In genomic region chr2:225738735-225739134, GRCh38 we compare ENCODE assay signal across 30 cellular contexts.
"Had no signal": no experiment of that assay in that cellular context is flagged by ENCODE, and none has a peak within 500 bp of the region (broad histone marks: within the 10 kb centered on the region; RNA-seq: fewer than 3 reads in every experiment).

No MANE protein-coding gene starts in this region.

- H2AFZ ChIP-seq: hepatocyte had no signal

- H3K9me3 ChIP-seq: ascending aorta, breast epithelium, colonic mucosa, esophagus muscularis mucosa, gastrocnemius medialis, heart right ventricle had no signal

- H3K27ac ChIP-seq: ascending aorta, breast epithelium, cardiac muscle cell, colonic mucosa, dorsolateral prefrontal cortex, esophagus muscularis mucosa, foreskin keratinocyte, gastrocnemius medialis, heart right ventricle, hepatocyte had no signal

- ATAC-seq: activated CD4-positive, alpha-beta T cell treated with anti-CD3 and anti-CD28 coated beads for 36 hours; activated naive CD4-positive, alpha-beta T cell treated with anti-CD3 and anti-CD28 coated beads, Interleukin-2, amount 50 U/mL, for 72 hours; activated T-cell treated with anti-CD3 and anti-CD28 coated beads, Interleukin-2, amount 50 U/mL, for 72 hours; effector memory CD8-positive, alpha-beta T cell; foreskin keratinocyte; gastrocnemius medialis; heart right ventricle had no signal

- H3K4me1 ChIP-seq: breast epithelium, colonic mucosa, gastrocnemius medialis, heart right ventricle had no signal

- H3K4me3 ChIP-seq: ascending aorta, breast epithelium, cardiac muscle cell, colonic mucosa, dorsolateral prefrontal cortex, esophagus muscularis mucosa, gastrocnemius medialis, heart right ventricle, hepatocyte had no signal

- H3K27me3 ChIP-seq: ascending aorta, breast epithelium, cardiac muscle cell, colonic mucosa, dorsolateral prefrontal cortex, esophagus muscularis mucosa, foreskin keratinocyte, gastrocnemius medialis, heart right ventricle, hepatocyte had no signal

- H3K79me2 ChIP-seq: hepatocyte had no signal

- H3K4me2 ChIP-seq: hepatocyte had no signal

- DNase-seq: activated CD4-positive, alpha-beta memory T cell treated with anti-CD3 and anti-CD28 coated beads, Interleukin-2, amount 10 ng/mL, durations not matched to agents 7 days and 5 days; activated CD4-positive, alpha-beta T cell treated with anti-CD3 and anti-CD28 coated beads for 36 hours; activated CD4-positive, alpha-beta T cell treated with anti-CD3 and anti-CD28 coated beads, Interleukin-2, amount 10 ng/mL, durations not matched to agents 7 days and 5 days; activated CD4-positive, alpha-beta T cell treated with anti-CD3 and anti-CD28 coated beads, Interleukin-2, amount 50 U/mL, for 4 hours; activated CD4-positive, CD25-positive, alpha-beta regulatory T cell; activated CD4-positive, CD25-positive, alpha-beta regulatory T cell treated with anti-CD3 and anti-CD28 coated beads, Interleukin-2, amount 50 U/mL, for 72 hours; activated CD8-positive, alpha-beta memory T cell treated with anti-CD3 and anti-CD28 coated beads, Interleukin-2, amount 50 U/mL, for 48 hours; activated gamma-delta T cell; activated naive CD4-positive, alpha-beta T cell; activated naive CD4-positive, alpha-beta T cell treated with anti-CD3 and anti-CD28 coated beads, Interleukin-2, amount 10 ng/mL, durations not matched to agents 7 days and 5 days; activated naive CD8-positive, alpha-beta T cell treated with anti-CD3 and anti-CD28 coated beads, Interleukin-2, amount 10 ng/mL, durations not matched to agents 7 days and 5 days; activated T-cell treated with anti-CD3 and anti-CD28 coated beads for 4 hours; activated T-cell treated with anti-CD3 and anti-CD28 coated beads, Interleukin-2, amount 50 U/mL, for 24 hours; activated T-cell treated with anti-CD3 and anti-CD28 coated beads, Interleukin-2, amount 50 U/mL, for 72 hours; central memory CD4-positive, alpha-beta T cell; cerebellar nuclear complex; colonic mucosa; dorsolateral prefrontal cortex; effector memory CD8-positive, alpha-beta T cell; erythroblast; foreskin keratinocyte; gastrocnemius medialis; heart right ventricle; T-helper 2 cell had no signal

- H3K36me3 ChIP-seq: ascending aorta, breast epithelium, cardiac muscle cell, colonic mucosa, esophagus muscularis mucosa, gastrocnemius medialis, heart right ventricle had no signal
